In the genomic region with DNA sequence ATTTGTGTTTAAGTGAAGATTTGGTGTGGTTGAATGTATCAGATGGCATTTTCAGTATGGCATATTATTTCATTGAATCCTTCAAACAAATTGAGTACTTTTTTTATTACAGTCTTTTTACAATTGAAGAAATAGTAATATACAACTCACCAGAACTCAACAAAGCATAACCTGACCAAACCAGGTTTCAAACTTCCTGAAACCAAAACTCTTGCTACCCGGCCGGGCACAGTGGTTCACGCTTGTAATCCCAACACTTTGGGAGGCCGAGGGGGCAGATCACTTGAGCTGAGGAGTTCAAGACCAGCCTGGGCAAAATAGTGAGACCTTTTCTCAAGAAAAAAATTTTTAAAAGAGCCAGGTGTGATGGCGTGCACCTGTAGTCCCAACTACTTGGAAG, we compare ENCODE assay signal across 34 cellular contexts.
"Had no signal": no experiment of that assay in that cellular context is flagged by ENCODE, and none has a peak within 500 bp of the region (broad histone marks: within the 10 kb centered on the region; RNA-seq: fewer than 3 reads in every experiment).

No MANE protein-coding gene starts in this region.

- H3K4me3 Mint-ChIP-seq: activated B cell treated with CpG ODN at 0.5 μM for 24 hours; activated CD8-positive, alpha-beta T cell treated with anti-CD3 and anti-CD28 coated beads for 36 hours; activated naive CD4-positive, alpha-beta T cell treated with anti-CD3 and anti-CD28 coated beads for 36 hours; activated naive CD4-positive, alpha-beta T cell treated with anti-CD3 and anti-CD28 coated beads, Interleukin-2, amount 50 U/mL, for 24 hours; activated naive CD8-positive, alpha-beta T cell treated with anti-CD3 and anti-CD28 coated beads for 36 hours; activated naive CD8-positive, alpha-beta T cell treated with anti-CD3 and anti-CD28 coated beads, Interleukin-2, amount 50 U/mL, for 24 hours; activated T-cell treated with anti-CD3 and anti-CD28 coated beads, Interleukin-2, amount 50 U/mL, for 4 hours; activated T-helper 1 cell treated with anti-CD3 and anti-CD28 coated beads, Interleukin-12 subunit alpha, Interleukin-12 subunit beta, Interleukin-2, Interleukin-4 antibody, amounts not matched to agents 30 ng/mL and 10 ng/mL and 1 ng/mL, durations not matched to agents 14 hours and 24 hours and 36 hours; dendritic cell treated with granulocyte-macrophage colony-stimulating factor and Interleukin-4, amounts not matched to agents 40 ng/mL and 50 ng/mL, for 4 days; effector memory CD8-positive, alpha-beta T cell; T-helper 17 cell; T-helper 2 cell treated with Interferon-gamma antibody and Interleukin-4, amounts not matched to agents 5 μg/mL and 100 μg/mL, for 36 hours had no signal

- DNase-seq: activated B cell treated with CpG ODN at 0.5 μM for 24 hours; activated CD4-positive, alpha-beta T cell treated with anti-CD3 and anti-CD28 coated beads for 48 hours; activated CD4-positive, alpha-beta T cell treated with anti-CD3 and anti-CD28 coated beads, Interleukin-2, amount 50 U/mL, for 1 hour; activated CD4-positive, alpha-beta T cell treated with anti-CD3 and anti-CD28 coated beads, Interleukin-2, amount 50 U/mL, for 48 hours; activated CD8-positive, alpha-beta memory T cell treated with anti-CD3 and anti-CD28 coated beads for 24 hours; activated CD8-positive, alpha-beta T cell treated with anti-CD3 and anti-CD28 coated beads for 36 hours; activated effector memory CD4-positive, alpha-beta T cell treated with anti-CD3 and anti-CD28 coated beads, Interleukin-2, amount 50 U/mL, for 16 hours; activated naive CD4-positive, alpha-beta T cell treated with anti-CD3 and anti-CD28 coated beads for 36 hours; activated naive CD8-positive, alpha-beta T cell treated with anti-CD3 and anti-CD28 coated beads for 36 hours; activated naive CD8-positive, alpha-beta T cell treated with anti-CD3 and anti-CD28 coated beads, Interleukin-2, amount 50 U/mL, for 24 hours; activated T-cell treated with anti-CD3 and anti-CD28 coated beads, Interleukin-2, amount 50 U/mL, for 4 hours; adrenal gland; amygdala; aorta; body of pancreas; caudate nucleus; dorsolateral prefrontal cortex; effector CD4-positive, alpha-beta T cell; effector memory CD8-positive, alpha-beta T cell; esophagus squamous epithelium; foreskin melanocyte; heart right ventricle; T-helper 1 cell; T-helper 17 cell; T1000; WERI-Rb-1 had no signal

- H3K4me3 ChIP-seq: adrenal gland, body of pancreas, coronary artery, dorsolateral prefrontal cortex, esophagus squamous epithelium, gastroesophageal sphincter, heart right ventricle had no signal

- H3K4me1 Mint-ChIP-seq: activated naive CD4-positive, alpha-beta T cell treated with anti-CD3 and anti-CD28 coated beads, Interleukin-2, amount 50 U/mL, for 24 hours; activated naive CD8-positive, alpha-beta T cell treated with anti-CD3 and anti-CD28 coated beads for 36 hours; activated naive CD8-positive, alpha-beta T cell treated with anti-CD3 and anti-CD28 coated beads, Interleukin-2, amount 50 U/mL, for 24 hours; T-helper 17 cell had no signal

- H3K36me3 Mint-ChIP-seq: activated naive CD4-positive, alpha-beta T cell treated with anti-CD3 and anti-CD28 coated beads, Interleukin-2, amount 50 U/mL, for 24 hours; activated naive CD8-positive, alpha-beta T cell treated with anti-CD3 and anti-CD28 coated beads for 36 hours had no signal

- H3K27ac Mint-ChIP-seq: activated B cell treated with CpG ODN at 0.5 μM for 24 hours; activated CD8-positive, alpha-beta T cell treated with anti-CD3 and anti-CD28 coated beads for 36 hours; activated naive CD4-positive, alpha-beta T cell treated with anti-CD3 and anti-CD28 coated beads for 36 hours; activated naive CD4-positive, alpha-beta T cell treated with anti-CD3 and anti-CD28 coated beads, Interleukin-2, amount 50 U/mL, for 24 hours; activated naive CD8-positive, alpha-beta T cell treated with anti-CD3 and anti-CD28 coated beads for 36 hours; activated naive CD8-positive, alpha-beta T cell treated with anti-CD3 and anti-CD28 coated beads, Interleukin-2, amount 50 U/mL, for 24 hours; activated T-helper 1 cell treated with anti-CD3 and anti-CD28 coated beads, Interleukin-12 subunit alpha, Interleukin-12 subunit beta, Interleukin-2, Interleukin-4 antibody, amounts not matched to agents 30 ng/mL and 10 ng/mL and 1 ng/mL, durations not matched to agents 14 hours and 24 hours and 36 hours; activated T-helper 2 cell treated with anti-CD3 and anti-CD28 coated beads, Interferon-gamma antibody, Interleukin-2, Interleukin-4, amounts not matched to agents 10 μg/mL and 5 μg/mL and 100 μg/mL, durations not matched to agents 14 hours and 24 hours and 36 hours; dendritic cell treated with granulocyte-macrophage colony-stimulating factor and Interleukin-4, amounts not matched to agents 40 ng/mL and 50 ng/mL, for 4 days; effector memory CD8-positive, alpha-beta T cell; T-helper 17 cell; T-helper 2 cell treated with Interferon-gamma antibody and Interleukin-4, amounts not matched to agents 5 μg/mL and 100 μg/mL, for 36 hours had no signal

- H3K27me3 Mint-ChIP-seq: activated B cell treated with CpG ODN at 0.5 μM for 24 hours; activated CD8-positive, alpha-beta T cell treated with anti-CD3 and anti-CD28 coated beads for 36 hours; activated naive CD4-positive, alpha-beta T cell treated with anti-CD3 and anti-CD28 coated beads, Interleukin-2, amount 50 U/mL, for 24 hours; activated naive CD8-positive, alpha-beta T cell treated with anti-CD3 and anti-CD28 coated beads for 36 hours; activated naive CD8-positive, alpha-beta T cell treated with anti-CD3 and anti-CD28 coated beads, Interleukin-2, amount 50 U/mL, for 24 hours; dendritic cell treated with granulocyte-macrophage colony-stimulating factor and Interleukin-4, amounts not matched to agents 40 ng/mL and 50 ng/mL, for 4 days; effector memory CD8-positive, alpha-beta T cell; T-helper 17 cell had no signal

- ATAC-seq: activated CD4-positive, CD25-positive, alpha-beta regulatory T cell treated with anti-CD3 and anti-CD28 coated beads, Interleukin-2, amount 50 U/mL, for 24 hours; activated CD8-positive, alpha-beta T cell treated with anti-CD3 and anti-CD28 coated beads for 36 hours; activated naive CD8-positive, alpha-beta T cell treated with anti-CD3 and anti-CD28 coated beads, Interleukin-2, amount 50 U/mL, for 24 hours; activated T-cell treated with anti-CD3 and anti-CD28 coated beads, Interleukin-2, amount 50 U/mL, for 4 hours; body of pancreas; effector memory CD8-positive, alpha-beta T cell; gastroesophageal sphincter; heart right ventricle; T-helper 17 cell had no signal

- H3K9me3 Mint-ChIP-seq: activated B cell treated with CpG ODN at 0.5 μM for 24 hours; activated CD8-positive, alpha-beta T cell treated with anti-CD3 and anti-CD28 coated beads for 36 hours; activated naive CD4-positive, alpha-beta T cell treated with anti-CD3 and anti-CD28 coated beads for 36 hours; activated naive CD4-positive, alpha-beta T cell treated with anti-CD3 and anti-CD28 coated beads, Interleukin-2, amount 50 U/mL, for 24 hours; activated T-cell treated with anti-CD3 and anti-CD28 coated beads, Interleukin-2, amount 50 U/mL, for 4 hours; activated T-helper 1 cell treated with anti-CD3 and anti-CD28 coated beads, Interleukin-12 subunit alpha, Interleukin-12 subunit beta, Interleukin-2, Interleukin-4 antibody, amounts not matched to agents 30 ng/mL and 10 ng/mL and 1 ng/mL, durations not matched to agents 14 hours and 24 hours and 36 hours; activated T-helper 2 cell treated with anti-CD3 and anti-CD28 coated beads, Interferon-gamma antibody, Interleukin-2, Interleukin-4, amounts not matched to agents 10 μg/mL and 5 μg/mL and 100 μg/mL, durations not matched to agents 14 hours and 24 hours and 36 hours; dendritic cell treated with granulocyte-macrophage colony-stimulating factor and Interleukin-4, amounts not matched to agents 40 ng/mL and 50 ng/mL, for 4 days; effector memory CD8-positive, alpha-beta T cell; T-helper 2 cell treated with Interferon-gamma antibody and Interleukin-4, amounts not matched to agents 5 μg/mL and 100 μg/mL, for 36 hours had no signal
